9 cellular contexts compared by ENCODE assay signal in genomic region chr12:31928246-31929139, GRCh38. TPM values are rescaled to one million over a fixed set of nuclear protein-coding genes. Genes with fewer than 3 reads are reported as not detected.
DNase-seq lines count a peak whose midpoint lies in the region; ATAC-seq, FAIRE-seq and TF ChIP-seq lines count a peak whose summit lies in the region.
"Had no signal": no experiment of that assay in that cellular context is flagged by ENCODE, and none has a peak within 500 bp of the region (broad histone marks: within the 10 kb centered on the region; RNA-seq: fewer than 3 reads in every experiment).

No MANE protein-coding gene starts in this region.

- peaks cover 57 to 63% (median 62%) of the 10 kb centered on the region in 3 donors for H3K4me1 Mint-ChIP-seq in CD8-positive, alpha-beta memory T cell
- H3K4me1 Mint-ChIP-seq in H9, result peaks cover 4 to 11% of the 10 kb centered on the region in 2 experiments
- H3K4me1 Mint-ChIP-seq in activated CD4-positive, alpha-beta memory T cell treated with anti-CD3 and anti-CD28 coated beads for 36 hours (ENCODE audit: low read depth), result peaks cover 45% of the 10 kb centered on the region

- peak overlapping the region; percentile 72 to 94 (median 89) for H3K4me3 Mint-ChIP-seq in CD8-positive, alpha-beta memory T cell
- no peak overlapping the region for H3K4me3 Mint-ChIP-seq in H9
- peak overlapping the region; percentile 75 for H3K4me3 Mint-ChIP-seq in activated CD4-positive, alpha-beta memory T cell treated with anti-CD3 and anti-CD28 coated beads for 36 hours

- peaks cover under 1 to 15% (median 9%) of the 10 kb centered on the region in 5 donors for H3K9me3 Mint-ChIP-seq in CD8-positive, alpha-beta memory T cell
- peaks cover 12 to 16% of the 10 kb centered on the region in 2 experiments for H3K9me3 Mint-ChIP-seq in H9
- peaks cover 13% of the 10 kb centered on the region for H3K9me3 Mint-ChIP-seq in activated CD4-positive, alpha-beta memory T cell treated with anti-CD3 and anti-CD28 coated beads for 36 hours

- no peak overlapping the region for H3K4ac ChIP-seq in H9 (ENCODE audit: low read depth, low read length)

- no peak overlapping the region for H3K23ac ChIP-seq in H9 (ENCODE audit: insufficient read length, low read depth, low read length)

- no peaks in the 10 kb centered on the region for H3K27me3 ChIP-seq in CD8-positive, alpha-beta memory T cell (ENCODE audit: insufficient read depth, low read length, poor library complexity, severe bottlenecking)
- no peaks in the 10 kb centered on the region for H3K27me3 ChIP-seq in H9 (ENCODE audit: insufficient read depth, low read length)
- H3K27me3 ChIP-seq: BLaER1 treated with 17β-estradiol and CSF1 and Interleukin-3, amounts not matched to agents 10 nM and 100 nM had no signal

- H3K23me2 ChIP-seq in H9 (ENCODE audit: insufficient read length, low read depth, low read length, poor library complexity, severe bottlenecking), result no peaks in the 10 kb centered on the region

- no peak overlapping the region for H3K18ac ChIP-seq in H9 (ENCODE audit: insufficient read length, low read depth, low read length)

- peaks cover 53% of the 10 kb centered on the region for H3K4me1 ChIP-seq in CD8-positive, alpha-beta memory T cell (ENCODE audit: insufficient read depth, low read length)
- H3K4me1 ChIP-seq in H9 (ENCODE audit: insufficient read depth, low read length), result peaks cover 3% of the 10 kb centered on the region; the same call in 1 of the 2 replicates

- no peak for ATAC-seq in HG02588 (IDR thresholded peaks at IDR 0.05; ENCODE audit: unreplicated experiment)

- no peaks in the 10 kb centered on the region for H3K79me2 ChIP-seq in H9 (ENCODE audit: insufficient read depth, low read length)

- H4K8ac ChIP-seq in H9 (replicated peaks; ENCODE audit: insufficient read length, low read depth, low read length), result no peak overlapping the region

- WGBS in H9 (ENCODE audit: extremely low coverage, insufficient read length, low lambda C conversion rate), result no CpG with 5 or more reads among the region's 9 CpGs

- no peaks in the 10 kb centered on the region for H4K20me1 ChIP-seq in H9 (ENCODE audit: control insufficient read depth, insufficient read depth, insufficient read length)
- H4K20me1 ChIP-seq: BLaER1 treated with 17β-estradiol and CSF1 and Interleukin-3, amounts not matched to agents 10 nM and 100 nM had no signal

- CTCF ChIA-PET in CD8-positive, alpha-beta memory T cell (lab: Charles Lee), result interaction anchor here (0.9 to 1.5 kb wide), 4 partner anchors 25 to 38 kb away, joined by 3 to 4 read pairs (median 3); partner anchors contain the start of gene RESF1
- CTCF ChIA-PET in activated CD4-positive, alpha-beta memory T cell treated with anti-CD3 and anti-CD28 coated beads for 36 hours (lab: Charles Lee), result interaction anchor here (0.5 to 0.6 kb wide), 3 partner anchors 96 to 269 kb away, joined by 3 to 4 read pairs (median 4); partner anchors contain the start of gene ETFBKMT

- no peak overlapping the region for H2BK120ac ChIP-seq in H9 (ENCODE audit: low read depth, low read length, poor library complexity, severe bottlenecking)

- no peaks in the 10 kb centered on the region for H3K27me3 Mint-ChIP-seq in CD8-positive, alpha-beta memory T cell
- H3K27me3 Mint-ChIP-seq in H9 (ENCODE audit: low read depth), result no peaks in the 10 kb centered on the region
- no peaks in the 10 kb centered on the region for H3K27me3 Mint-ChIP-seq in activated CD4-positive, alpha-beta memory T cell treated with anti-CD3 and anti-CD28 coated beads for 36 hours

- peak in 3 of 5 donors; percentile 34 to 58 (median 56) for DNase-seq in CD8-positive, alpha-beta memory T cell
- DNase-seq in H9, result no peak
- DNase-seq in activated CD4-positive, alpha-beta memory T cell treated with anti-CD3 and anti-CD28 coated beads for 36 hours, result peak; percentile 54
- DNase-seq in epithelial cell of esophagus (ENCODE audit: low read depth), result peak; percentile 16
- DNase-seq in D721Med (ENCODE audit: insufficient read length, low spot score), result no peak
- no peak for DNase-seq in SIG-M5 (lab: John Stamatoyannopoulos, UW)
- no peak for DNase-seq in mesenteric fat pad (ENCODE audit: low spot score)

- H3K36me3 Mint-ChIP-seq in CD8-positive, alpha-beta memory T cell, result peaks cover 0 to 16% (median 3%) of the 10 kb centered on the region in 3 donors
- peaks cover 2 to 18% (median 14%) of the 10 kb centered on the region in 3 experiments for H3K36me3 Mint-ChIP-seq in H9 (ENCODE audit: insufficient read depth in 1 of 3, low read depth in 3 of 3)
- H3K36me3 Mint-ChIP-seq in activated CD4-positive, alpha-beta memory T cell treated with anti-CD3 and anti-CD28 coated beads for 36 hours, result peaks cover 11% of the 10 kb centered on the region

- intact Hi-C loops in activated CD4-positive, alpha-beta memory T cell treated with anti-CD3 and anti-CD28 coated beads for 36 hours (cut with micrococcal nuclease), result loop anchor here (1.0 to 2.0 kb wide), 3 partner anchors 32 to 54 kb away; no protein-coding TSS in a partner anchor

- H3K27ac ChIP-seq in CD8-positive, alpha-beta memory T cell (ENCODE audit: low read depth, low read length), result no peak overlapping the region
- H3K27ac ChIP-seq in H9 (ENCODE audit: insufficient read length, low read depth, low read length), result no peak overlapping the region
- H3K27ac ChIP-seq: BLaER1 treated with 17β-estradiol and CSF1 and Interleukin-3, amounts not matched to agents 10 nM and 100 nM had no signal

- no peak overlapping the region for H3K9ac ChIP-seq in H9 (ENCODE audit: extremely low read depth, insufficient read length, low read length)
- H3K9ac ChIP-seq: BLaER1 treated with 17β-estradiol and CSF1 and Interleukin-3, amounts not matched to agents 10 nM and 100 nM had no signal

- H2BK12ac ChIP-seq in H9 (ENCODE audit: insufficient read length, low read depth, low read length), result no peak overlapping the region

- TF ChIP-seq CTCF in H9 (conservative IDR thresholded peaks at IDR 0.05) (no peak), epithelial cell of esophagus (IDR thresholded peaks at IDR 0.05; ENCODE audit: insufficient read depth, low read depth, low read length, missing control alignments) (no peak), D721Med (IDR thresholded peaks at IDR 0.05; ENCODE audit: insufficient read depth, missing control alignments) (no peak)

- H3K14ac ChIP-seq in H9 (ENCODE audit: insufficient read depth, low read length), result no peak overlapping the region

- H3K4me2 ChIP-seq in H9 (ENCODE audit: insufficient read depth, insufficient read length, low read length), result no peak overlapping the region
- H3K4me2 ChIP-seq: BLaER1 treated with 17β-estradiol and CSF1 and Interleukin-3, amounts not matched to agents 10 nM and 100 nM had no signal

- H3K79me1 ChIP-seq in H9 (ENCODE audit: insufficient read depth, low read depth, low read length, poor library complexity, severe bottlenecking), result no peaks in the 10 kb centered on the region

- no peak overlapping the region for H2AFZ ChIP-seq in H9 (ENCODE audit: low read length)

- H3T11ph ChIP-seq in H9 (ENCODE audit: low read length), result no peak overlapping the region

- H2BK15ac ChIP-seq in H9 (ENCODE audit: low read depth, low read length), result no peak overlapping the region

- no peaks in the 10 kb centered on the region for H3K36me3 ChIP-seq in CD8-positive, alpha-beta memory T cell (ENCODE audit: insufficient read depth, low read length)
- H3K36me3 ChIP-seq: BLaER1 treated with 17β-estradiol and CSF1 and Interleukin-3, amounts not matched to agents 10 nM and 100 nM had no signal

- POLR2A ChIA-PET in CD8-positive, alpha-beta memory T cell (lab: Charles Lee), result interaction anchor here (0.6 to 1.1 kb wide), 6 partner anchors 30 to 371 kb away, joined by 3 to 12 read pairs (median 6); no protein-coding TSS in a partner anchor
- POLR2A ChIA-PET in activated CD4-positive, alpha-beta memory T cell treated with anti-CD3 and anti-CD28 coated beads for 36 hours (lab: Charles Lee), result interaction anchor here (1.3 to 1.6 kb wide), 4 partner anchors 31 to 191 kb away, joined by 3 to 5 read pairs (median 4); partner anchors contain the start of gene RESF1

- no peak overlapping the region for H4K91ac ChIP-seq in H9 (ENCODE audit: insufficient read length, low read depth, low read length)

- H3K9me3 ChIP-seq in CD8-positive, alpha-beta memory T cell (ENCODE audit: low read length), result peaks cover 2% of the 10 kb centered on the region
- H3K9me3 ChIP-seq in H9 (ENCODE audit: control insufficient read depth, low read depth, low read length), result peaks cover 7% of the 10 kb centered on the region

- peak overlapping the region; percentile 82 to 98 (median 97) for H3K27ac Mint-ChIP-seq in CD8-positive, alpha-beta memory T cell
- peak overlapping the region in 2 of 3 experiments; percentile 63 to 74; a peak in 3 of 7 replicates for H3K27ac Mint-ChIP-seq in H9
- H3K27ac Mint-ChIP-seq in activated CD4-positive, alpha-beta memory T cell treated with anti-CD3 and anti-CD28 coated beads for 36 hours, result peak overlapping the region; percentile 90

- no peak overlapping the region for H2AK5ac ChIP-seq in H9 (ENCODE audit: insufficient read length, low read length)

- H3K4me3 ChIP-seq in CD8-positive, alpha-beta memory T cell (ENCODE audit: low read length), result peak overlapping the region; percentile 12
- H3K4me3 ChIP-seq in epithelial cell of esophagus (ENCODE audit: low read length), result no peak overlapping the region
- H3K4me3 ChIP-seq: BLaER1 treated with 17β-estradiol and CSF1 and Interleukin-3, amounts not matched to agents 10 nM and 100 nM had no signal

- no peak overlapping the region for H2BK20ac ChIP-seq in H9 (ENCODE audit: low read depth, low read length, poor library complexity, severe bottlenecking)

- no peak overlapping the region for H3K56ac ChIP-seq in H9 (ENCODE audit: insufficient read length, low read depth, low read length)

- FAIRE-seq in D721Med (lab: Jason Lieb, UNC), result no peak

- H2BK5ac ChIP-seq in H9 (ENCODE audit: insufficient read length, low read length), result no peak overlapping the region

- H4K5ac ChIP-seq in H9 (ENCODE audit: insufficient read length, low read depth, low read length), result no peak overlapping the region

RNA-seq across cellular contexts. Expression of gene RESF1, which starts 30.7 kb away (rescaled TPM):
- 10 to 100 TPM; 90.5 to 90.9 TPM for total RNA-seq in CD8-positive, alpha-beta memory T cell
- 313 TPM for polyA plus RNA-seq in CD8-positive, alpha-beta memory T cell
- 172 and 183 TPM in 2 replicates for total RNA-seq in H9 (2021)
- total RNA-seq in activated CD4-positive, alpha-beta memory T cell treated with anti-CD3 and anti-CD28 coated beads for 36 hours, result 10 to 100 TPM; 62.4 to 67.0 TPM
- total RNA-seq in mesenteric fat pad, result 49.7 TPM

Comparison
In these comparisons a context has a peak if more than half of its experiments do, and no peak if none do; other contexts are left out.
1. DNase-seq: peak in CD8-positive, alpha-beta memory T cell (3 of 5), activated CD4-positive, alpha-beta memory T cell treated with anti-CD3 and anti-CD28 coated beads for 36 hours (single experiment) and epithelial cell of esophagus (single experiment); none in H9 (single experiment), D721Med (single experiment), SIG-M5 (single experiment) and mesenteric fat pad (single experiment).
2. H3K4me3 Mint-ChIP-seq: peak in CD8-positive, alpha-beta memory T cell (7 of 7) and activated CD4-positive, alpha-beta memory T cell treated with anti-CD3 and anti-CD28 coated beads for 36 hours (single experiment); none in H9 (0 of 2).
3. Peak in every context shown above with its lines, with median percentiles within 50 percentile points of each other: H3K27ac Mint-ChIP-seq.